ENCODE assay signal across 12 cellular contexts in genomic region chr15:69145694-69146492, GRCh38. TPM values are rescaled to one million over a fixed set of nuclear protein-coding genes. Genes with fewer than 3 reads are reported as not detected.
DNase-seq lines count a peak whose midpoint lies in the region; ATAC-seq, FAIRE-seq and TF ChIP-seq lines count a peak whose summit lies in the region.
"Had no signal": no experiment of that assay in that cellular context is flagged by ENCODE, and none has a peak within 500 bp of the region (broad histone marks: within the 10 kb centered on the region; RNA-seq: fewer than 3 reads in every experiment).

No MANE protein-coding gene starts in this region.

- no peaks in the 10 kb centered on the region for H3K36me3 ChIP-seq in thyroid gland

- no peak overlapping the region for H3K4me3 Mint-ChIP-seq in activated CD4-positive, alpha-beta T cell treated with anti-CD3 and anti-CD28 coated beads, Interleukin-2, amount 10 ng/mL, durations not matched to agents 7 days and 5 days
- H3K4me3 Mint-ChIP-seq: T-helper 1 cell treated with Interleukin-12 subunit alpha and Interleukin-12 subunit beta and Interleukin-4 antibody, amounts not matched to agents 30 μg/mL and 1 μg/mL, for 36 hours had no signal

- intact Hi-C loops in dorsolateral prefrontal cortex (cut with DNase I) (loop anchor here in 1 of 2 donors (10.0 kb wide), 1 partner anchor 61 kb away; no protein-coding TSS in a partner anchor), left colon (cut with DNase I, micrococcal nuclease) (no loop called here), thyroid gland (cut with DNase I) (no loop called here)

- peak overlapping the region in 6 of 59 donors; percentile 3 to 21 (median 10) for H3K4me3 ChIP-seq in dorsolateral prefrontal cortex
- H3K4me3 ChIP-seq in thyroid gland (replicated peaks in 1 of 3), result no peak overlapping the region

- no peaks in the 10 kb centered on the region for H3K9me3 ChIP-seq in thyroid gland

- H3K27me3 Mint-ChIP-seq in activated CD4-positive, alpha-beta T cell treated with anti-CD3 and anti-CD28 coated beads, Interleukin-2, amount 10 ng/mL, durations not matched to agents 7 days and 5 days, result peaks cover 60% of the 10 kb centered on the region

- H3K9me3 Mint-ChIP-seq in activated CD4-positive, alpha-beta T cell treated with anti-CD3 and anti-CD28 coated beads, Interleukin-2, amount 10 ng/mL, durations not matched to agents 7 days and 5 days, result no peaks in the 10 kb centered on the region
- H3K9me3 Mint-ChIP-seq: T-helper 1 cell treated with Interleukin-12 subunit alpha and Interleukin-12 subunit beta and Interleukin-4 antibody, amounts not matched to agents 30 μg/mL and 1 μg/mL, for 36 hours had no signal

- 57 to 58% methylated on average over 7 of the region's 7 CpGs for WGBS in thyroid gland, 2 donors

- peak; percentile 42 for FAIRE-seq in HTR-8/SVneo (lab: Jason Lieb, UNC)

- no peak for TF ChIP-seq POLR2A in thyroid gland (IDR thresholded peaks at IDR 0.05)

- H3K27me3 ChIP-seq in dorsolateral prefrontal cortex, result no peaks in the 10 kb centered on the region
- H3K27me3 ChIP-seq in thyroid gland, result no peaks in the 10 kb centered on the region

- peak overlapping the region in 48 of 59 donors; percentile 2 to 80 (median 50) for H3K27ac ChIP-seq in dorsolateral prefrontal cortex
- H3K27ac ChIP-seq in thyroid gland, result no peak overlapping the region

- no peak overlapping the region for H3K27ac Mint-ChIP-seq in activated CD4-positive, alpha-beta T cell treated with anti-CD3 and anti-CD28 coated beads, Interleukin-2, amount 10 ng/mL, durations not matched to agents 7 days and 5 days
- H3K27ac Mint-ChIP-seq: T-helper 1 cell treated with Interleukin-12 subunit alpha and Interleukin-12 subunit beta and Interleukin-4 antibody, amounts not matched to agents 30 μg/mL and 1 μg/mL, for 36 hours had no signal

- no peaks in the 10 kb centered on the region for H3K4me1 Mint-ChIP-seq in activated CD4-positive, alpha-beta T cell treated with anti-CD3 and anti-CD28 coated beads, Interleukin-2, amount 10 ng/mL, durations not matched to agents 7 days and 5 days

- H3K36me3 Mint-ChIP-seq in activated CD4-positive, alpha-beta T cell treated with anti-CD3 and anti-CD28 coated beads, Interleukin-2, amount 10 ng/mL, durations not matched to agents 7 days and 5 days (ENCODE audit: low read depth), result no peaks in the 10 kb centered on the region

- no peak for DNase-seq in HTR-8/SVneo (ENCODE audit: insufficient read length, low spot score)
- peak; percentile 66 for DNase-seq in NCI-H226
- peak in 4 of 10 donors; percentile 8 to 52 (median 36) for DNase-seq in dorsolateral prefrontal cortex
- DNase-seq in omental fat pad (ENCODE audit: low spot score), result no peak
- DNase-seq in left colon, result no peak
- no peak for DNase-seq in thyroid gland
- DNase-seq in activated CD4-positive, alpha-beta T cell treated with anti-CD3 and anti-CD28 coated beads, Interleukin-2, amount 10 ng/mL, durations not matched to agents 7 days and 5 days, result no peak
- DNase-seq: activated CD4-positive, alpha-beta T cell treated with anti-CD3 and anti-CD28 coated beads, Interleukin-2, amount 50 U/mL, for 48 hours; activated effector memory CD4-positive, alpha-beta T cell treated with anti-CD3 and anti-CD28 coated beads, Interleukin-2, amount 50 U/mL, for 16 hours; central memory CD4-positive, alpha-beta T cell; PC-3 had no signal

- POLR2A ChIA-PET in activated CD4-positive, alpha-beta T cell treated with anti-CD3 and anti-CD28 coated beads, Interleukin-2, amount 10 ng/mL, durations not matched to agents 7 days and 5 days (lab: Charles Lee), result no interaction called here

- CTCF ChIA-PET in activated CD4-positive, alpha-beta T cell treated with anti-CD3 and anti-CD28 coated beads, Interleukin-2, amount 10 ng/mL, durations not matched to agents 7 days and 5 days (lab: Charles Lee), result no interaction called here

- ATAC-seq in omental fat pad (ENCODE audit: low FRiP score) (peak; percentile 68), left colon (no peak)
- ATAC-seq: PC-3 had no signal

- no peak for TF ChIP-seq CTCF in dorsolateral prefrontal cortex (IDR thresholded peaks at IDR 0.05 in 54 of 56, conservative IDR thresholded peaks at IDR 0.05 in 2 of 56; ENCODE audit: low read depth in 1 of 56, partially characterized antibody in 56 of 56)
- no peak for TF ChIP-seq CTCF in omental fat pad (IDR thresholded peaks at IDR 0.05)
- no peak for TF ChIP-seq CTCF in thyroid gland (IDR thresholded peaks at IDR 0.05)

- H3K4me1 ChIP-seq in thyroid gland, result no peaks in the 10 kb centered on the region

RNA-seq across cellular contexts. Expression of gene GLCE, which starts 14.5 kb away (rescaled TPM):
- total RNA-seq in dorsolateral prefrontal cortex (10 to 100 TPM; 10.7 to 33.2 (median 23.6) TPM), omental fat pad (10 to 100 TPM; 12.9 to 23.5 (median 15.4) TPM), left colon (10 to 100 TPM; 34.0 to 37.7 TPM), thyroid gland (10 to 100 TPM in 3 of 4 donors, 1 to 10 TPM in 1; 7.6 to 16.1 (median 11.9) TPM)
- 1 to 10 TPM; 3.8 to 5.0 TPM for total RNA-seq in activated CD4-positive, alpha-beta T cell treated with anti-CD3 and anti-CD28 coated beads, Interleukin-2, amount 10 ng/mL, durations not matched to agents 7 days and 5 days

Comparison
In these comparisons a context has a peak if more than half of its experiments do, and no peak if none do; other contexts are left out.
1. H3K27ac ChIP-seq: peak in dorsolateral prefrontal cortex (48 of 59); none in thyroid gland (0 of 3).